8 cellular contexts compared by ENCODE assay signal in genomic region chr5:141560141-141560540, GRCh38. TPM values are rescaled to one million over a fixed set of nuclear protein-coding genes. Genes with fewer than 3 reads are reported as not detected.
DNase-seq lines count a peak whose midpoint lies in the region; FAIRE-seq and TF ChIP-seq lines count a peak whose summit lies in the region.

No MANE protein-coding gene starts in this region.

- H3K9ac ChIP-seq in kidney (ENCODE audit: low read length in 2 of 2) = peak overlapping the region; percentile 21 to 35

- TF ChIP-seq EP300 in suprapubic skin (IDR thresholded peaks at IDR 0.05) = no peak

- peak overlapping the region; percentile 83 to 85 for H3K27ac ChIP-seq in kidney (ENCODE audit: low read depth in 2 of 2, low read length in 2 of 2)
- peak overlapping the region; percentile 91 for H3K27ac ChIP-seq in suprapubic skin

- H3K36me3 Mint-ChIP-seq in activated naive CD8-positive, alpha-beta T cell treated with anti-CD3 and anti-CD28 coated beads for 36 hours = peaks cover 51% of the 10 kb centered on the region
- H3K36me3 Mint-ChIP-seq in activated CD4-positive, alpha-beta memory T cell treated with anti-CD3 and anti-CD28 coated beads, Interleukin-2, amount 10 ng/mL, durations not matched to agents 7 days and 5 days (ENCODE audit: low read depth) = peaks cover 76% of the 10 kb centered on the region
- peaks cover 78% of the 10 kb centered on the region for H3K36me3 Mint-ChIP-seq in activated naive CD4-positive, alpha-beta T cell treated with anti-CD3 and anti-CD28 coated beads, Interleukin-2, amount 10 ng/mL, durations not matched to agents 7 days and 5 days

- no peaks in the 10 kb centered on the region for H3K27me3 Mint-ChIP-seq in activated naive CD8-positive, alpha-beta T cell treated with anti-CD3 and anti-CD28 coated beads for 36 hours
- no peaks in the 10 kb centered on the region for H3K27me3 Mint-ChIP-seq in activated CD4-positive, alpha-beta memory T cell treated with anti-CD3 and anti-CD28 coated beads, Interleukin-2, amount 10 ng/mL, durations not matched to agents 7 days and 5 days
- no peaks in the 10 kb centered on the region for H3K27me3 Mint-ChIP-seq in activated naive CD4-positive, alpha-beta T cell treated with anti-CD3 and anti-CD28 coated beads, Interleukin-2, amount 10 ng/mL, durations not matched to agents 7 days and 5 days

- peaks cover 29% of the 10 kb centered on the region for H3K4me1 Mint-ChIP-seq in activated naive CD8-positive, alpha-beta T cell treated with anti-CD3 and anti-CD28 coated beads for 36 hours
- peaks cover 42% of the 10 kb centered on the region for H3K4me1 Mint-ChIP-seq in activated CD4-positive, alpha-beta memory T cell treated with anti-CD3 and anti-CD28 coated beads, Interleukin-2, amount 10 ng/mL, durations not matched to agents 7 days and 5 days
- H3K4me1 Mint-ChIP-seq in activated naive CD4-positive, alpha-beta T cell treated with anti-CD3 and anti-CD28 coated beads, Interleukin-2, amount 10 ng/mL, durations not matched to agents 7 days and 5 days = peaks cover 25% of the 10 kb centered on the region

- no peak overlapping the region for H3K4me3 Mint-ChIP-seq in activated naive CD8-positive, alpha-beta T cell treated with anti-CD3 and anti-CD28 coated beads for 36 hours
- no peak overlapping the region for H3K4me3 Mint-ChIP-seq in activated CD4-positive, alpha-beta memory T cell treated with anti-CD3 and anti-CD28 coated beads, Interleukin-2, amount 10 ng/mL, durations not matched to agents 7 days and 5 days
- H3K4me3 Mint-ChIP-seq in activated naive CD4-positive, alpha-beta T cell treated with anti-CD3 and anti-CD28 coated beads, Interleukin-2, amount 10 ng/mL, durations not matched to agents 7 days and 5 days = no peak overlapping the region

- peaks cover 0 to 3% of the 10 kb centered on the region in 2 donors for H3K36me3 ChIP-seq in kidney (ENCODE audit: control insufficient read depth in 1 of 2, insufficient read depth in 2 of 2, low read length in 2 of 2)
- H3K36me3 ChIP-seq in suprapubic skin = peaks cover 10% of the 10 kb centered on the region

- TF ChIP-seq POLR2A in suprapubic skin (IDR thresholded peaks at IDR 0.05) = no peak

- CTCF ChIA-PET in activated CD4-positive, alpha-beta memory T cell treated with anti-CD3 and anti-CD28 coated beads, Interleukin-2, amount 10 ng/mL, durations not matched to agents 7 days and 5 days (lab: Charles Lee) = no interaction called here
- CTCF ChIA-PET in activated naive CD4-positive, alpha-beta T cell treated with anti-CD3 and anti-CD28 coated beads, Interleukin-2, amount 10 ng/mL, durations not matched to agents 7 days and 5 days (lab: Charles Lee) = interaction anchor here (0.8 to 3.3 kb wide), 3 partner anchors 24 to 155 kb away, joined by 3 to 24 read pairs (median 5); partner anchors contain the start of gene PCDHGA12

- FAIRE-seq in kidney (lab: Jason Lieb, UNC) = no peak

- H3K9me3 ChIP-seq in kidney (ENCODE audit: control insufficient read depth in 1 of 2, low read length in 2 of 2) (no peaks in the 10 kb centered on the region), suprapubic skin (no peaks in the 10 kb centered on the region)

- intact Hi-C loops in kidney (cut with DNase I) = no loop called here

- TF ChIP-seq CTCF in kidney (IDR thresholded peaks at IDR 0.05; ENCODE audit: borderline replicate concordance, extremely low read depth, insufficient read depth) (no peak), suprapubic skin (IDR thresholded peaks at IDR 0.05) (no peak)

- DNase-seq in NCI-H1105 treated with DMSO at 0.1 percent for 48 hours (lab: John Stamatoyannopoulos, UW) = peak; percentile 75
- no peak for DNase-seq in activated naive CD8-positive, alpha-beta T cell treated with anti-CD3 and anti-CD28 coated beads for 36 hours
- no peak for DNase-seq in kidney
- DNase-seq in suprapubic skin (ENCODE audit: low spot score in 2 of 2) = no peak
- no peak for DNase-seq in activated CD4-positive, alpha-beta memory T cell treated with anti-CD3 and anti-CD28 coated beads, Interleukin-2, amount 10 ng/mL, durations not matched to agents 7 days and 5 days
- DNase-seq in epidermal melanocyte (ENCODE audit: insufficient read length, low spot score) = no peak
- no peak for DNase-seq in activated naive CD4-positive, alpha-beta T cell treated with anti-CD3 and anti-CD28 coated beads, Interleukin-2, amount 10 ng/mL, durations not matched to agents 7 days and 5 days
- DNase-seq in NCI-H510A treated with DMSO at 0.1 percent for 48 hours (lab: John Stamatoyannopoulos, UW) = no peak

- H3K4me3 ChIP-seq in kidney (ENCODE audit: low read length in 2 of 2) (peak overlapping the region in 1 of 2 donors; percentile 40), suprapubic skin (peak overlapping the region; percentile 13)

- POLR2A ChIA-PET in activated CD4-positive, alpha-beta memory T cell treated with anti-CD3 and anti-CD28 coated beads, Interleukin-2, amount 10 ng/mL, durations not matched to agents 7 days and 5 days (lab: Charles Lee) = no interaction called here

- H3K4me1 ChIP-seq in kidney (ENCODE audit: control insufficient read depth in 1 of 2, insufficient read depth in 1 of 2, low read depth in 1 of 2, low read length in 2 of 2) = peaks cover 6 to 11% of the 10 kb centered on the region in 2 donors
- peaks cover 54% of the 10 kb centered on the region for H3K4me1 ChIP-seq in suprapubic skin

- H3K27me3 ChIP-seq in suprapubic skin = no peaks in the 10 kb centered on the region

- H3K27ac Mint-ChIP-seq in activated naive CD8-positive, alpha-beta T cell treated with anti-CD3 and anti-CD28 coated beads for 36 hours = peak overlapping the region; percentile 51
- H3K27ac Mint-ChIP-seq in activated CD4-positive, alpha-beta memory T cell treated with anti-CD3 and anti-CD28 coated beads, Interleukin-2, amount 10 ng/mL, durations not matched to agents 7 days and 5 days = no peak overlapping the region
- no peak overlapping the region for H3K27ac Mint-ChIP-seq in activated naive CD4-positive, alpha-beta T cell treated with anti-CD3 and anti-CD28 coated beads, Interleukin-2, amount 10 ng/mL, durations not matched to agents 7 days and 5 days

- no peaks in the 10 kb centered on the region for H3K9me3 Mint-ChIP-seq in activated naive CD8-positive, alpha-beta T cell treated with anti-CD3 and anti-CD28 coated beads for 36 hours
- H3K9me3 Mint-ChIP-seq in activated CD4-positive, alpha-beta memory T cell treated with anti-CD3 and anti-CD28 coated beads, Interleukin-2, amount 10 ng/mL, durations not matched to agents 7 days and 5 days = no peaks in the 10 kb centered on the region
- no peaks in the 10 kb centered on the region for H3K9me3 Mint-ChIP-seq in activated naive CD4-positive, alpha-beta T cell treated with anti-CD3 and anti-CD28 coated beads, Interleukin-2, amount 10 ng/mL, durations not matched to agents 7 days and 5 days

RNA-seq across cellular contexts. Expression of gene DIAPH1, which starts 58.7 kb away (rescaled TPM):
- 100 to 1,000 TPM; 214 to 220 TPM for total RNA-seq in activated naive CD8-positive, alpha-beta T cell treated with anti-CD3 and anti-CD28 coated beads for 36 hours
- total RNA-seq in kidney (156 TPM), suprapubic skin (100 to 1,000 TPM in 1 of 4 donors, 10 to 100 TPM in 3; 83.0 to 115 (median 95.1) TPM)
- polyA plus RNA-seq in kidney (ENCODE audit: insufficient read depth, low read depth, low replicate concordance) = 60.6 TPM
- total RNA-seq in activated CD4-positive, alpha-beta memory T cell treated with anti-CD3 and anti-CD28 coated beads, Interleukin-2, amount 10 ng/mL, durations not matched to agents 7 days and 5 days = 100 to 1,000 TPM; 317 to 323 TPM
